8 cellular contexts compared by ENCODE assay signal in the genomic region with DNA sequence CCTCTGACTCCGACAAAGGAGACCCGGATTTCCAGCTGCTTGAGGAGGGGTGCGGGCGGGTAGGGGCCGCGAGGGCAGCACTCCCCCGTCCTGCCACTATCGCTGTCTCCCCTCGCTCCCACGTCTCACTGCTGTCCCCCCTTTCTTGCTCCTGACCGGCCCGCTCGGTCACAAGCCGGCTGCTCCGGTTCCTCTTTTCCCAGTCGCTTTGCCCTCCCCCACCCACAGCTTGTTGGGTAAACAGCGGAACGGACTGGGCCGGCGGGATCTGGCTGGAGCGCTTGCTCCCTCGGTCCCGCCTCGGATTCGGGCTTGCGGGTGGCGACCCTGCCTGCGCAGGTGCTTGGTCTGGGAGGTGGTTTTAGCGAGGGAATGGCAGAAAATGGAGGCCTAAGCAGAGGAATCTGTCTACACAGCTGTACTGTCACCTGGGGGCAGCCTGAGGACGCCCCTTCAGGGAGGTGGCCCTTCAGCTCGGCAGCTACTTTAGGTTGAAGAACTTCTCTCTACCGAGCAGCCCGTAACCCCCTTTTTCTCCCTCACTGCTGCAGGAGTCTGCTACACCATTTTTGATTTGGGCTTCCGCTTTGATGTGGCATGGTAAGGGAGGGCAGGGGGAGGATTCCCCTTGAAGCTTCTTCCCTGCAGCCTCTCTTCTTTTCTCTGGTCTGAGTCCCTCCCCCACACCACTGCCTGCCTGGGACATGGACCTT. TPM values are rescaled to one million over a fixed set of nuclear protein-coding genes. Genes with fewer than 3 reads are reported as not detected.
A peak's percentile ranks its signal among the peaks of the same experiment; 100 is the strongest.
DNase-seq lines count a peak whose midpoint lies in the region; ATAC-seq and TF ChIP-seq lines count a peak whose summit lies in the region.

No MANE protein-coding gene starts in this region.

- POLR2A ChIA-PET in activated CD8-positive, alpha-beta T cell treated with anti-CD3 and anti-CD28 coated beads for 36 hours (lab: Charles Lee), result interaction anchor here (1.0 to 3.2 kb wide), 11 partner anchors 10 to 68 kb away, joined by 3 to 13 read pairs (median 6); a partner anchor contains a TSS

- no peaks in the 10 kb centered on the region for H3K9me3 Mint-ChIP-seq in activated CD8-positive, alpha-beta T cell treated with anti-CD3 and anti-CD28 coated beads for 36 hours
- H3K9me3 Mint-ChIP-seq in natural killer cell, result no peaks in the 10 kb centered on the region

- H3K4me1 Mint-ChIP-seq in activated CD8-positive, alpha-beta T cell treated with anti-CD3 and anti-CD28 coated beads for 36 hours (ENCODE audit: low read depth), result peaks cover 50% of the 10 kb centered on the region
- peaks cover 49 to 69% of the 10 kb centered on the region in 2 donors for H3K4me1 Mint-ChIP-seq in natural killer cell

- peak overlapping the region; percentile 90 for H3K4me3 Mint-ChIP-seq in activated CD8-positive, alpha-beta T cell treated with anti-CD3 and anti-CD28 coated beads for 36 hours
- peak overlapping the region; percentile 97 for H3K4me3 Mint-ChIP-seq in natural killer cell

- ATAC-seq in activated CD8-positive, alpha-beta T cell treated with anti-CD3 and anti-CD28 coated beads for 36 hours, result peak; percentile 10
- ATAC-seq in natural killer cell, result peak in 1 of 3 donors; percentile 21

- H3K27ac ChIP-seq in KOPT-K1 (ENCODE audit: low read depth, low read length, poor library complexity, severe bottlenecking), result peak overlapping the region; percentile 73

- peaks cover 46% of the 10 kb centered on the region for H3K36me3 ChIP-seq in KOPT-K1 (ENCODE audit: insufficient read depth, low read length)

- DNase-seq in NCI-H526 (lab: John Stamatoyannopoulos, UW) (peak; percentile 56 to 73), NCI-H526 treated with DMSO at 0.1 percent for 48 hours (lab: John Stamatoyannopoulos, UW) (no peak), fibroblast of mammary gland (ENCODE audit: low read depth) (no peak), natural killer cell (no peak), islet precursor cell (no peak)
- DNase-seq in activated CD8-positive, alpha-beta T cell treated with anti-CD3 and anti-CD28 coated beads for 36 hours, result peak; percentile 43
- no peak for DNase-seq in NK-92 treated with Interleukin-12 subunit alpha and Interleukin-12 subunit beta, amount 100 ng/mL, for 24 hours (lab: John Stamatoyannopoulos, UW)

- peak overlapping the region; percentile 79 for H3K27ac Mint-ChIP-seq in activated CD8-positive, alpha-beta T cell treated with anti-CD3 and anti-CD28 coated beads for 36 hours
- H3K27ac Mint-ChIP-seq in natural killer cell, result peak overlapping the region; percentile 91 to 92

- intact Hi-C loops in activated CD8-positive, alpha-beta T cell treated with anti-CD3 and anti-CD28 coated beads for 36 hours (cut with micrococcal nuclease), result no loop called here
- intact Hi-C loops in natural killer cell (cut with micrococcal nuclease), result no loop called here

- H3K4me3 ChIP-seq in fibroblast of mammary gland (ENCODE audit: control insufficient read depth, low read depth, low read length), result peak overlapping the region; percentile 85

- no peaks in the 10 kb centered on the region for H3K9me3 ChIP-seq in KOPT-K1 (ENCODE audit: insufficient read depth, low read length, poor library complexity, severe bottlenecking)

- no peak for TF ChIP-seq CTCF in activated CD8-positive, alpha-beta T cell treated with anti-CD3 and anti-CD28 coated beads for 36 hours (IDR thresholded peaks at IDR 0.05)
- TF ChIP-seq CTCF in fibroblast of mammary gland (conservative IDR thresholded peaks at IDR 0.05; ENCODE audit: control insufficient read depth, insufficient read depth, low read depth, low read length) (no peak), natural killer cell (IDR thresholded peaks at IDR 0.05) (no peak)

- H3K27me3 Mint-ChIP-seq in activated CD8-positive, alpha-beta T cell treated with anti-CD3 and anti-CD28 coated beads for 36 hours, result no peaks in the 10 kb centered on the region
- H3K27me3 Mint-ChIP-seq in natural killer cell (ENCODE audit: low read depth in 2 of 2), result no peaks in the 10 kb centered on the region

- H3K36me3 Mint-ChIP-seq in activated CD8-positive, alpha-beta T cell treated with anti-CD3 and anti-CD28 coated beads for 36 hours (ENCODE audit: low read depth), result peaks cover 51% of the 10 kb centered on the region
- peaks cover 9% of the 10 kb centered on the region for H3K36me3 Mint-ChIP-seq in natural killer cell

- CTCF ChIA-PET in activated CD8-positive, alpha-beta T cell treated with anti-CD3 and anti-CD28 coated beads for 36 hours (lab: Charles Lee), result interaction anchor here (0.9 to 4.2 kb wide), 12 partner anchors 15 to 73 kb away, joined by 3 to 20 read pairs (median 5); a partner anchor contains a TSS

RNA-seq across cellular contexts. Expression of a gene that starts 0.6 kb away (rescaled TPM):
- 10 to 100 TPM; 67.6 to 75.5 TPM for total RNA-seq in activated CD8-positive, alpha-beta T cell treated with anti-CD3 and anti-CD28 coated beads for 36 hours
- 100 to 1,000 TPM in 2 of 3 donors, 10 to 100 TPM in 1; 76.3 to 115 (median 113) TPM for total RNA-seq in natural killer cell

RNA-seq across cellular contexts. Expression of a gene that starts 3.6 kb away (rescaled TPM):
- 10 to 100 TPM; 35.4 to 35.5 TPM for total RNA-seq in activated CD8-positive, alpha-beta T cell treated with anti-CD3 and anti-CD28 coated beads for 36 hours
- total RNA-seq in natural killer cell, result 1 to 10 TPM; 1.5 to 5.5 (median 2.2) TPM

RNA-seq across cellular contexts. Expression of a gene that starts 5.6 kb away (rescaled TPM):
- total RNA-seq in activated CD8-positive, alpha-beta T cell treated with anti-CD3 and anti-CD28 coated beads for 36 hours, result 10 to 100 TPM; 29.6 to 34.1 TPM
- total RNA-seq in natural killer cell, result 10 to 100 TPM; 18.2 to 27.3 (median 18.8) TPM

RNA-seq across cellular contexts. Expression of a gene that starts 16.0 kb away (rescaled TPM):
- total RNA-seq in activated CD8-positive, alpha-beta T cell treated with anti-CD3 and anti-CD28 coated beads for 36 hours, result 1 to 10 TPM; 1.4 to 1.8 TPM
- total RNA-seq in natural killer cell, result 1 to 10 TPM; 3.8 to 5.2 (median 3.9) TPM

RNA-seq across cellular contexts. Expression of a gene that starts 28.7 kb away (rescaled TPM):
- total RNA-seq in activated CD8-positive, alpha-beta T cell treated with anti-CD3 and anti-CD28 coated beads for 36 hours, result 10 to 100 TPM; 16.2 to 16.5 TPM
- total RNA-seq in natural killer cell, result 10 to 100 TPM; 18.1 to 22.7 (median 18.4) TPM

Comparison
In these comparisons a context has a peak if more than half of its experiments do, and no peak if none do; other contexts are left out.
1. DNase-seq: peak in NCI-H526 (2 of 2) and activated CD8-positive, alpha-beta T cell treated with anti-CD3 and anti-CD28 coated beads for 36 hours (single experiment); none in NCI-H526 treated with DMSO at 0.1 percent for 48 hours (single experiment), fibroblast of mammary gland (single experiment), natural killer cell (single experiment), islet precursor cell (single experiment) and NK-92 treated with Interleukin-12 subunit alpha and Interleukin-12 subunit beta, amount 100 ng/mL, for 24 hours (single experiment).
2. RNA of a gene that starts 3.6 kb away (total RNA-seq): 35.4 to 35.5 TPM in activated CD8-positive, alpha-beta T cell treated with anti-CD3 and anti-CD28 coated beads for 36 hours; 1.5 to 5.5 TPM in natural killer cell; every median in the first group is over 4 times any median in the second.